Comparison of ENCODE assay signal across 13 cellular contexts in genomic region chr7:25456467-25457171, GRCh38.
DNase-seq lines count a peak whose midpoint lies in the region; ATAC-seq and TF ChIP-seq lines count a peak whose summit lies in the region.
"Had no signal": no experiment of that assay in that cellular context is flagged by ENCODE, and none has a peak within 500 bp of the region (broad histone marks: within the 10 kb centered on the region; RNA-seq: fewer than 3 reads in every experiment).

No MANE protein-coding gene starts in this region.

- peak overlapping the region; percentile 23 for H3K27ac ChIP-seq in psoas muscle
- H3K27ac ChIP-seq: epithelial cell of prostate, KMS-11 had no signal

- no peaks in the 10 kb centered on the region for H3K9me3 Mint-ChIP-seq in activated naive CD8-positive, alpha-beta T cell treated with anti-CD3 and anti-CD28 coated beads, Interleukin-2, amount 50 U/mL, for 24 hours
- H3K9me3 Mint-ChIP-seq: CD8-positive, alpha-beta T cell had no signal

- peaks cover 22% of the 10 kb centered on the region for H3K4me1 ChIP-seq in psoas muscle

- ATAC-seq in Right ventricle myocardium superior (ENCODE audit: poor library complexity) (peak; percentile 63), psoas muscle (peak in 2 of 4 donors; percentile 33 to 59), HG02970 (IDR thresholded peaks at IDR 0.05; ENCODE audit: low FRiP score, unreplicated experiment) (no peak)
- ATAC-seq in activated naive CD8-positive, alpha-beta T cell treated with anti-CD3 and anti-CD28 coated beads, Interleukin-2, amount 50 U/mL, for 24 hours, result no peak
- ATAC-seq: CD8-positive, alpha-beta T cell had no signal

- H3K9me3 ChIP-seq in psoas muscle, result no peaks in the 10 kb centered on the region

- no peaks in the 10 kb centered on the region for H3K4me1 Mint-ChIP-seq in activated naive CD8-positive, alpha-beta T cell treated with anti-CD3 and anti-CD28 coated beads, Interleukin-2, amount 50 U/mL, for 24 hours

- H3K27me3 Mint-ChIP-seq in activated naive CD8-positive, alpha-beta T cell treated with anti-CD3 and anti-CD28 coated beads, Interleukin-2, amount 50 U/mL, for 24 hours, result peaks cover 10% of the 10 kb centered on the region

- peak; percentile 54 for DNase-seq in DMS53 (lab: John Stamatoyannopoulos, UW)
- peak; percentile 15 for DNase-seq in NCI-H2029 treated with DMSO at 0.1 percent for 48 hours (lab: John Stamatoyannopoulos, UW)
- peak; percentile 46 for DNase-seq in Right ventricle myocardium superior
- DNase-seq in psoas muscle, result peak in 1 of 2 donors; percentile 50
- DNase-seq in midbrain (lab: John Stamatoyannopoulos, UW), result no peak
- DNase-seq in mesenteric fat pad (ENCODE audit: low spot score), result no peak
- no peak for DNase-seq in activated naive CD8-positive, alpha-beta T cell treated with anti-CD3 and anti-CD28 coated beads, Interleukin-2, amount 50 U/mL, for 24 hours
- DNase-seq: activated T-cell treated with anti-CD3 and anti-CD28 coated beads, Interleukin-2, amount 50 U/mL, for 1 hour; CD8-positive, alpha-beta T cell had no signal

- no peaks in the 10 kb centered on the region for H3K36me3 Mint-ChIP-seq in activated naive CD8-positive, alpha-beta T cell treated with anti-CD3 and anti-CD28 coated beads, Interleukin-2, amount 50 U/mL, for 24 hours (ENCODE audit: low read depth)
- H3K36me3 Mint-ChIP-seq: brain; CD8-positive, alpha-beta T cell had no signal

- intact Hi-C loops in Right ventricle myocardium superior (cut with DNase I), result no loop called here
- intact Hi-C loops in psoas muscle (cut with DNase I), result no loop called here

- H3K4me3 ChIP-seq in psoas muscle, result no peak overlapping the region

- 44 to 59% (median 49%) methylated on average over 8 of the region's 8 CpGs for WGBS in psoas muscle, 3 donors

- no peaks in the 10 kb centered on the region for H3K36me3 ChIP-seq in psoas muscle (ENCODE audit: insufficient read depth in 1 of 2, low read depth in 1 of 2)

- H3K4me3 Mint-ChIP-seq in activated naive CD8-positive, alpha-beta T cell treated with anti-CD3 and anti-CD28 coated beads, Interleukin-2, amount 50 U/mL, for 24 hours, result no peak overlapping the region
- H3K4me3 Mint-ChIP-seq: brain; CD8-positive, alpha-beta T cell had no signal

- no peaks in the 10 kb centered on the region for H3K27me3 ChIP-seq in psoas muscle (ENCODE audit: insufficient read depth in 3 of 3, low read length in 2 of 3)

- H3K27ac Mint-ChIP-seq in activated naive CD8-positive, alpha-beta T cell treated with anti-CD3 and anti-CD28 coated beads, Interleukin-2, amount 50 U/mL, for 24 hours, result no peak overlapping the region
- H3K27ac Mint-ChIP-seq: CD8-positive, alpha-beta T cell had no signal

- TF ChIP-seq CTCF in psoas muscle (IDR thresholded peaks at IDR 0.05), result no peak

Comparison
In these comparisons a context has a peak if more than half of its experiments do, and no peak if none do; other contexts are left out.
1. DNase-seq: peak in DMS53 (single experiment), NCI-H2029 treated with DMSO at 0.1 percent for 48 hours (single experiment) and Right ventricle myocardium superior (single experiment); none in midbrain (single experiment), mesenteric fat pad (single experiment) and activated naive CD8-positive, alpha-beta T cell treated with anti-CD3 and anti-CD28 coated beads, Interleukin-2, amount 50 U/mL, for 24 hours (single experiment).